Comparison of ENCODE assay signal across 1 cellular context in the genomic region with DNA sequence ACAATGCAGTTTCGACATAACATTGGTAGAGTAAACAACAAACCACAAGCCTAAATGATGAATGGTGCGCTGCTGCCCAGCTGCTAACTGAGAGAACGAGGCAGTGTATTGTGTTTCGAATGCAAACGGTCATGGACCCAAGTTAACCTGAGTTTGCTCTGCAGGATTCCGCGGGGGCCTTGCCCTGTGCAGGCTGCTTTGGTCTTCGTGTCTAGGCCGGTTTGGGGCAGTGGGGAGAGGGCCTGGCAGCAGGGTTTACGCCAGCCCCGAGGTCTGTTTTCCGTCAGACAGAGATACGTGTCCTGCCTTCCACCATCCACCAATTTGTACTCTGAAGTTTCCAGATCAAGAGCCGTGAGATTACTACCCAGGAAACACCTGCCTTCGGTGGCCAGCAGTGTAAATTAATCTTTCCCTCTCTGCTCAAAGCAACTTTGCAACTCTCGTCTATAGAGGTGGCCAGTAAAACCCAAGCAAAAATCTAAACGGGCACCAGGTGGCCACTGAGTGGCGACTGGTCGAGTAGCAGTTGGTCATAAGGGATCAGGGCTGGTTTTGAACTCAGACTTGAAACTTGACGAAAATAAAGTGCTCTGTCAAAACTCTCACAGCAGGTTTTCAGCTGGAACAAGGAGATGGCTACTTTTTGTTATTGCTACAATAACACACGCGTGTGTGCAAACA.
TF ChIP-seq lines count a peak whose summit lies in the region.

No MANE protein-coding gene starts in this region.

TF ChIP-seq in GM23338, 12 proteins besides CTCF, POLR2A, EP300 and RAD21 (continued from another document):
- TF ChIP-seq, protein P1, sequence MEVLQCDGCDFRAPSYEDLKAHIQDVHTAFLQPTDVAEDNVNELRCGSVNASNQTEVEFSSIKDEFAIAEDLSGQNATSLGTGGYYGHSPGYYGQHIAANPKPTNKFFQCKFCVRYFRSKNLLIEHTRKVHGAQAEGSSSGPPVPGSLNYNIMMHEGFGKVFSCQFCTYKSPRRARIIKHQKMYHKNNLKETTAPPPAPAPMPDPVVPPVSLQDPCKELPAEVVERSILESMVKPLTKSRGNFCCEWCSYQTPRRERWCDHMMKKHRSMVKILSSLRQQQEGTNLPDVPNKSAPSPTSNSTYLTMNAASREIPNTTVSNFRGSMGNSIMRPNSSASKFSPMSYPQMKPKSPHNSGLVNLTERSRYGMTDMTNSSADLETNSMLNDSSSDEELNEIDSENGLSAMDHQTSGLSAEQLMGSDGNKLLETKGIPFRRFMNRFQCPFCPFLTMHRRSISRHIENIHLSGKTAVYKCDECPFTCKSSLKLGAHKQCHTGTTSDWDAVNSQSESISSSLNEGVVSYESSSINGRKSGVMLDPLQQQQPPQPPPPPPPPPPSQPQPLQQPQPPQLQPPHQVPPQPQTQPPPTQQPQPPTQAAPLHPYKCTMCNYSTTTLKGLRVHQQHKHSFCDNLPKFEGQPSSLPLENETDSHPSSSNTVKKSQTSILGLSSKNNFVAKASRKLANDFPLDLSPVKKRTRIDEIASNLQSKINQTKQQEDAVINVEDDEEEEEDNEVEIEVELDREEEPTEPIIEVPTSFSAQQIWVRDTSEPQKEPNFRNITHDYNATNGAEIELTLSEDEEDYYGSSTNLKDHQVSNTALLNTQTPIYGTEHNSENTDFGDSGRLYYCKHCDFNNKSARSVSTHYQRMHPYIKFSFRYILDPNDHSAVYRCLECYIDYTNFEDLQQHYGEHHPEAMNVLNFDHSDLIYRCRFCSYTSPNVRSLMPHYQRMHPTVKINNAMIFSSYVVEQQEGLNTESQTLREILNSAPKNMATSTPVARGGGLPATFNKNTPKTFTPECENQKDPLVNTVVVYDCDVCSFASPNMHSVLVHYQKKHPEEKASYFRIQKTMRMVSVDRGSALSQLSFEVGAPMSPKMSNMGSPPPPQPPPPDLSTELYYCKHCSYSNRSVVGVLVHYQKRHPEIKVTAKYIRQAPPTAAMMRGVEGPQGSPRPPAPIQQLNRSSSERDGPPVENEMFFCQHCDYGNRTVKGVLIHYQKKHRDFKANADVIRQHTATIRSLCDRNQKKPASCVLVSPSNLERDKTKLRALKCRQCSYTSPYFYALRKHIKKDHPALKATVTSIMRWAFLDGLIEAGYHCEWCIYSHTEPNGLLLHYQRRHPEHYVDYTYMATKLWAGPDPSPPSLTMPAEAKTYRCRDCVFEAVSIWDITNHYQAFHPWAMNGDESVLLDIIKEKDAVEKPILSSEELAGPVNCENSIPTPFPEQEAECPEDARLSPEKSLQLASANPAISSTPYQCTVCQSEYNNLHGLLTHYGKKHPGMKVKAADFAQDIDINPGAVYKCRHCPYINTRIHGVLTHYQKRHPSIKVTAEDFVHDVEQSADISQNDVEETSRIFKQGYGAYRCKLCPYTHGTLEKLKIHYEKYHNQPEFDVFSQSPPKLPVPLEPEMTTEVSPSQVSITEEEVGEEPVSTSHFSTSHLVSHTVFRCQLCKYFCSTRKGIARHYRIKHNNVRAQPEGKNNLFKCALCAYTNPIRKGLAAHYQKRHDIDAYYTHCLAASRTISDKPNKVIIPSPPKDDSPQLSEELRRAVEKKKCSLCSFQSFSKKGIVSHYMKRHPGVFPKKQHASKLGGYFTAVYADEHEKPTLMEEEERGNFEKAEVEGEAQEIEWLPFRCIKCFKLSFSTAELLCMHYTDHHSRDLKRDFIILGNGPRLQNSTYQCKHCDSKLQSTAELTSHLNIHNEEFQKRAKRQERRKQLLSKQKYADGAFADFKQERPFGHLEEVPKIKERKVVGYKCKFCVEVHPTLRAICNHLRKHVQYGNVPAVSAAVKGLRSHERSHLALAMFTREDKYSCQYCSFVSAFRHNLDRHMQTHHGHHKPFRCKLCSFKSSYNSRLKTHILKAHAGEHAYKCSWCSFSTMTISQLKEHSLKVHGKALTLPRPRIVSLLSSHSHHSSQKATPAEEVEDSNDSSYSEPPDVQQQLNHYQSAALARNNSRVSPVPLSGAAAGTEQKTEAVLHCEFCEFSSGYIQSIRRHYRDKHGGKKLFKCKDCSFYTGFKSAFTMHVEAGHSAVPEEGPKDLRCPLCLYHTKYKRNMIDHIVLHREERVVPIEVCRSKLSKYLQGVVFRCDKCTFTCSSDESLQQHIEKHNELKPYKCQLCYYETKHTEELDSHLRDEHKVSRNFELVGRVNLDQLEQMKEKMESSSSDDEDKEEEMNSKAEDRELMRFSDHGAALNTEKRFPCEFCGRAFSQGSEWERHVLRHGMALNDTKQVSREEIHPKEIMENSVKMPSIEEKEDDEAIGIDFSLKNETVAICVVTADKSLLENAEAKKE (CRISPR knock-in tag; IDR thresholded peaks at IDR 0.05): no peak
- no peak for TF ChIP-seq EZH2 (IDR thresholded peaks at IDR 0.05; ENCODE audit: low read depth, unreplicated experiment)
- TF ChIP-seq ZNF114 (CRISPR knock-in tag; IDR thresholded peaks at IDR 0.05): no peak
- TF ChIP-seq, protein P2, sequence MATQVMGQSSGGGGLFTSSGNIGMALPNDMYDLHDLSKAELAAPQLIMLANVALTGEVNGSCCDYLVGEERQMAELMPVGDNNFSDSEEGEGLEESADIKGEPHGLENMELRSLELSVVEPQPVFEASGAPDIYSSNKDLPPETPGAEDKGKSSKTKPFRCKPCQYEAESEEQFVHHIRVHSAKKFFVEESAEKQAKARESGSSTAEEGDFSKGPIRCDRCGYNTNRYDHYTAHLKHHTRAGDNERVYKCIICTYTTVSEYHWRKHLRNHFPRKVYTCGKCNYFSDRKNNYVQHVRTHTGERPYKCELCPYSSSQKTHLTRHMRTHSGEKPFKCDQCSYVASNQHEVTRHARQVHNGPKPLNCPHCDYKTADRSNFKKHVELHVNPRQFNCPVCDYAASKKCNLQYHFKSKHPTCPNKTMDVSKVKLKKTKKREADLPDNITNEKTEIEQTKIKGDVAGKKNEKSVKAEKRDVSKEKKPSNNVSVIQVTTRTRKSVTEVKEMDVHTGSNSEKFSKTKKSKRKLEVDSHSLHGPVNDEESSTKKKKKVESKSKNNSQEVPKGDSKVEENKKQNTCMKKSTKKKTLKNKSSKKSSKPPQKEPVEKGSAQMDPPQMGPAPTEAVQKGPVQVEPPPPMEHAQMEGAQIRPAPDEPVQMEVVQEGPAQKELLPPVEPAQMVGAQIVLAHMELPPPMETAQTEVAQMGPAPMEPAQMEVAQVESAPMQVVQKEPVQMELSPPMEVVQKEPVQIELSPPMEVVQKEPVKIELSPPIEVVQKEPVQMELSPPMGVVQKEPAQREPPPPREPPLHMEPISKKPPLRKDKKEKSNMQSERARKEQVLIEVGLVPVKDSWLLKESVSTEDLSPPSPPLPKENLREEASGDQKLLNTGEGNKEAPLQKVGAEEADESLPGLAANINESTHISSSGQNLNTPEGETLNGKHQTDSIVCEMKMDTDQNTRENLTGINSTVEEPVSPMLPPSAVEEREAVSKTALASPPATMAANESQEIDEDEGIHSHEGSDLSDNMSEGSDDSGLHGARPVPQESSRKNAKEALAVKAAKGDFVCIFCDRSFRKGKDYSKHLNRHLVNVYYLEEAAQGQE (IDR thresholded peaks at IDR 0.05; ENCODE audit: unreplicated experiment): no peak
- TF ChIP-seq STAT1 (IDR thresholded peaks at IDR 0.05; ENCODE audit: unreplicated experiment): no peak
